ENCODE assay signal across 9 cellular contexts in the genomic region with DNA sequence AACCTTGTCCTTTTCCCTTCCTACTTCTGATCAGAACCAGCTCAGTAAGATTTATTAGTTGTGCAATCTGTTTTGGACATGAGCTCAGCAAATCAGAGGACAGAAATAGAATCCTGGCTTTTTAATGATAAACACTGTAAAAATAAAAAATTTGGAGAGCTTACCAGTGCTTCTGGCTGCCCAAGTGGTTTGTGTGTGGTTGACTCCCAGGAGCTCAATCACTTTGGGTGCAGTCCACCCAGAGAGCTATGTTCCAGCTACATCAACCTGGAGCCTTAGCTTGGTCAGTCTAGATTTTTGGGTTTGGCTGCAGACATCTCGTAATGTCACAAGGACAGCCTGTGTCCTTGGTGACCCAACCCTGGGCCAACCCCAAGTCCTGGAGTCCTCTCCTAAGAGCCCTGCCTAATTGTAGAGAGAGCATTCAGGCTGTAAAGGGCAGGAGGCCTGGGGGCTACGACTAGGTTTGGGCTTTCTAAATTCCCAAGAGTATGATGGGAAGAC. TPM values are rescaled to one million over a fixed set of nuclear protein-coding genes. Genes with fewer than 3 reads are reported as not detected.
DNase-seq lines count a peak whose midpoint lies in the region; ATAC-seq and TF ChIP-seq lines count a peak whose summit lies in the region.
"Had no signal": no experiment of that assay in that cellular context is flagged by ENCODE, and none has a peak within 500 bp of the region (broad histone marks: within the 10 kb centered on the region; RNA-seq: fewer than 3 reads in every experiment).

No MANE protein-coding gene starts in this region.

- ATAC-seq in natural killer cell treated with Interleukin-12 subunit alpha and Interleukin-12 subunit beta and Interleukin-15 and Interleukin-18, amount 100 ng/mL, for 72 hours: no peak
- ATAC-seq in HG02759 (IDR thresholded peaks at IDR 0.05; ENCODE audit: unreplicated experiment): no peak
- ATAC-seq: GM23338 had no signal

- peak overlapping the region; percentile 66 for H3K27ac ChIP-seq in AG04450 (ENCODE audit: low read depth, low read length)
- H3K27ac ChIP-seq in effector memory CD4-positive, alpha-beta T cell (ENCODE audit: insufficient read depth, low read length, poor library complexity, severe bottlenecking): peak overlapping the region; percentile 99

- peak overlapping the region; percentile 69 to 97 for H3K27ac Mint-ChIP-seq in natural killer cell treated with Interleukin-12 subunit alpha and Interleukin-12 subunit beta and Interleukin-15 and Interleukin-18, amount 100 ng/mL, for 72 hours
- H3K27ac Mint-ChIP-seq: GM23338 had no signal

- H3K4me1 ChIP-seq in effector memory CD4-positive, alpha-beta T cell (ENCODE audit: control insufficient read depth, insufficient read depth, low read length, poor library complexity, severe bottlenecking): peaks cover 96% of the 10 kb centered on the region

- no peaks in the 10 kb centered on the region for H3K27me3 Mint-ChIP-seq in natural killer cell treated with Interleukin-12 subunit alpha and Interleukin-12 subunit beta and Interleukin-15 and Interleukin-18, amount 100 ng/mL, for 72 hours

- peaks cover 25% of the 10 kb centered on the region for H3K36me3 Mint-ChIP-seq in natural killer cell treated with Interleukin-12 subunit alpha and Interleukin-12 subunit beta and Interleukin-15 and Interleukin-18, amount 100 ng/mL, for 72 hours

- H3K4me3 Mint-ChIP-seq in natural killer cell treated with Interleukin-12 subunit alpha and Interleukin-12 subunit beta and Interleukin-15 and Interleukin-18, amount 100 ng/mL, for 72 hours: peak overlapping the region; percentile 78
- H3K4me3 Mint-ChIP-seq: GM23338 had no signal

- no peak overlapping the region for H3K4me3 ChIP-seq in AG04450 (ENCODE audit: low read depth, low read length)
- no peak overlapping the region for H3K4me3 ChIP-seq in MG63
- peak overlapping the region; percentile 22 for H3K4me3 ChIP-seq in effector memory CD4-positive, alpha-beta T cell (ENCODE audit: insufficient read depth, low read depth, low read length, poor library complexity, severe bottlenecking)
- H3K4me3 ChIP-seq: GM23338 had no signal

- no peaks in the 10 kb centered on the region for H3K27me3 ChIP-seq in AG04450 (ENCODE audit: control insufficient read depth, insufficient read depth, low read length)
- H3K27me3 ChIP-seq in MG63: no peaks in the 10 kb centered on the region
- no peaks in the 10 kb centered on the region for H3K27me3 ChIP-seq in effector memory CD4-positive, alpha-beta T cell (replicated peaks; ENCODE audit: control insufficient read depth, insufficient read depth, low read length, poor library complexity, severe bottlenecking)

- peaks cover 93 to 99% of the 10 kb centered on the region in 2 donors for H3K4me1 Mint-ChIP-seq in natural killer cell treated with Interleukin-12 subunit alpha and Interleukin-12 subunit beta and Interleukin-15 and Interleukin-18, amount 100 ng/mL, for 72 hours (ENCODE audit: low read depth in 2 of 2)

- no peaks in the 10 kb centered on the region for H3K9me3 Mint-ChIP-seq in natural killer cell treated with Interleukin-12 subunit alpha and Interleukin-12 subunit beta and Interleukin-15 and Interleukin-18, amount 100 ng/mL, for 72 hours
- H3K9me3 Mint-ChIP-seq: GM23338 had no signal

- peaks cover 96% of the 10 kb centered on the region for H3K36me3 ChIP-seq in MG63
- peaks cover 3% of the 10 kb centered on the region for H3K36me3 ChIP-seq in effector memory CD4-positive, alpha-beta T cell (ENCODE audit: control insufficient read depth, insufficient read depth, low read length)

- DNase-seq in AG04450 (ENCODE audit: low read depth, low spot score) (no peak), MG63 (peak; percentile 59), GM19238 (ENCODE audit: insufficient read length, low spot score) (no peak), 8988T (no peak), GM10248 (ENCODE audit: extremely low spot score) (no peak)
- no peak for DNase-seq in effector memory CD4-positive, alpha-beta T cell
- no peak for DNase-seq in natural killer cell treated with Interleukin-12 subunit alpha and Interleukin-12 subunit beta and Interleukin-15 and Interleukin-18, amount 100 ng/mL, for 72 hours (ENCODE audit: low spot score)

- CTCF ChIA-PET in AG04450 (lab: Charles Lee) (interaction anchor here (1.1 to 1.4 kb wide), 2 partner anchors 13 to 225 kb away, joined by 3 to 4 read pairs; no protein-coding TSS in a partner anchor), GM10248 (lab: Yijun Ruan, JAX) (interaction anchor here (0.8 to 8.9 kb wide), 9 partner anchors 12 to 241 kb away, joined by 3 to 102 read pairs (median 5); no protein-coding TSS in a partner anchor)

- H3K9me3 ChIP-seq in AG04450 (ENCODE audit: control insufficient read depth, insufficient read depth, low read length): no peaks in the 10 kb centered on the region
- no peaks in the 10 kb centered on the region for H3K9me3 ChIP-seq in MG63
- no peaks in the 10 kb centered on the region for H3K9me3 ChIP-seq in effector memory CD4-positive, alpha-beta T cell (ENCODE audit: control insufficient read depth, low read length)

- no peak for TF ChIP-seq CTCF in AG04450 (IDR thresholded peaks at IDR 0.05; ENCODE audit: low read depth, low read length)
- no peak for TF ChIP-seq CTCF in GM10248 (IDR thresholded peaks at IDR 0.05; ENCODE audit: control extremely low read depth, extremely low read depth, low read depth, missing control alignments)

- POLR2A ChIA-PET in AG04450 (lab: Yijun Ruan, JAX): interaction anchor here (0.7 to 2.3 kb wide), 6 partner anchors 7 to 190 kb away, joined by 3 to 9 read pairs (median 4); no protein-coding TSS in a partner anchor
- POLR2A ChIA-PET in GM10248 (lab: Yijun Ruan, JAX): no interaction called here

RNA-seq across cellular contexts. Expression of gene CD44, which starts 28.5 kb away (rescaled TPM):
- polyA plus RNA-seq in AG04450 (2011; rRNA removed): 1,799 and 1,817 TPM in 2 replicates
- 2,797 and 2,845 TPM in 2 replicates for polyA minus RNA-seq in AG04450 (2011; rRNA and poly(A)+ RNA removed)
- total RNA-seq in MG63 (2014; rRNA removed; shearing (Covaris generic); ENCODE audit: low replicate concordance): 1,423 and 1,833 TPM in 2 replicates
- total RNA-seq in natural killer cell treated with Interleukin-12 subunit alpha and Interleukin-12 subunit beta and Interleukin-15 and Interleukin-18, amount 100 ng/mL, for 72 hours: 100 to 1,000 TPM; 698 to 736 TPM
